In genomic region chr4:5404073-5404472, GRCh38 we compare ENCODE assay signal across 35 cellular contexts.
"Had no signal": no experiment of that assay in that cellular context is flagged by ENCODE, and none has a peak within 500 bp of the region (broad histone marks: within the 10 kb centered on the region; RNA-seq: fewer than 3 reads in every experiment).

No MANE protein-coding gene starts in this region.

- H3K9me3 ChIP-seq: MG63 had no signal

- H3K4me3 ChIP-seq: MG63 had no signal

- DNase-seq: Karpas-422, Kasumi-1, KG1, MG63, MM.1S, MV-4-11, NCI-H1048, NCI-H1092, NCI-H1092 treated with DMSO at 0.1 percent for 48 hours, NCI-H1105, NCI-H1105 treated with DMSO at 0.1 percent for 48 hours, NCI-H1417, NCI-H1417 treated with DMSO at 0.1 percent for 48 hours, NCI-H1436, NCI-H1436 treated with DMSO at 0.1 percent for 48 hours, NCI-H146, NCI-H1694, NCI-H1694 treated with DMSO at 0.1 percent for 48 hours, NCI-H187, NCI-H187 treated with DMSO at 0.1 percent for 48 hours, NCI-H1930, NCI-H2029, NCI-H2029 treated with DMSO at 0.1 percent for 48 hours, NCI-H2081, NCI-H2081 treated with DMSO at 0.1 percent for 48 hours, NCI-H2107, NCI-H2171, NCI-H2171 treated with DMSO at 0.1 percent for 48 hours, NCI-H2227 treated with DMSO at 0.1 percent for 48 hours, NCI-H226, NCI-H345, NCI-H446, NCI-H446 treated with DMSO at 0.1 percent for 48 hours, NCI-H510A had no signal

- H3K27ac ChIP-seq: KMS-11 had no signal

- H3K36me3 ChIP-seq: MG63 had no signal

- H3K27me3 ChIP-seq: MG63 had no signal
